ENCODE assay signal across 8 cellular contexts in the genomic region with DNA sequence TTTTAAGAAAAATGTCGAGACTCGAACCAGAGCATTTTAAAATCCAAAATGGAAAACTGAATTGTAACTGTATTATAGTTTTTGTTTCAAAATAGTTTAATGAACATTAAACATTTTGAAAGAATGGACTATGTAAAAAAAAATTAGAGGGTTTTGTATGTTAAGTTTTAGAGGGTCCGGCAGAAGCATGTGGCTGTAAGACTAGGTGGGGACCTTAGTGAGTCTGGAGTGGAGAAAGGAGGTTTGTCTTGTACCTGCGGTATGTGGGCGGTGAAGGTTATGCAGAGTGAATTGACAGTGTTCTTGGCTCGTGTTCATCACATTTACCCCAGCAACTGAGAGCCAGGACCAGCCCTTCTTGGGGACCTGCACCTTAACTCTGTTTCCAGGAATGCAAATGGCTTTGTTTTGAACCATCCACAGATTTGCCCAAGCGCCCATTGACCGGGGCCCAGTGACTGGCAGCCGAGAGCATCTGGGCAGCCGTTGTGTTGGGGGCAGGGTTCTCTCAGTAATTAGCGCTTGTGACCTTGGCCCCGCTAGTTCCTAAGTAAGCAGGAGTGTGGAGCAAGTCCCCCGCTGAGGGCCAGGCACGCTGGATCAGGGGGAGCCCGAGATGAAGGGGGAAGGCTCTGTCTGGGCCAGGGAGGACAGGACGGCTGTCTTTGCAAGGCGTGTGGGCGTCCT. TPM values are rescaled to one million over a fixed set of nuclear protein-coding genes. Genes with fewer than 3 reads are reported as not detected.
A peak's percentile ranks its signal among the peaks of the same experiment; 100 is the strongest.
DNase-seq lines count a peak whose midpoint lies in the region; ATAC-seq and TF ChIP-seq lines count a peak whose summit lies in the region.

No MANE protein-coding gene starts in this region.

- peak overlapping the region; percentile 84 for H2AFZ ChIP-seq in parathyroid adenoma

- TF ChIP-seq CTCF in fibroblast of pulmonary artery (IDR thresholded peaks at IDR 0.05; ENCODE audit: low read length, missing control alignments) (no peak), parathyroid adenoma (IDR thresholded peaks at IDR 0.05) (no peak)

- H3K9me3 ChIP-seq in parathyroid adenoma (ENCODE audit: control insufficient read depth, low read length) = no peaks in the 10 kb centered on the region

- H3K27me3 ChIP-seq in parathyroid adenoma (ENCODE audit: control insufficient read depth, insufficient read depth, low read length) = no peaks in the 10 kb centered on the region

- H3K27ac ChIP-seq in parathyroid adenoma = peak overlapping the region; percentile 99

- no peaks in the 10 kb centered on the region for H3K4me1 ChIP-seq in parathyroid adenoma

- H3K4me3 ChIP-seq in fibroblast of pulmonary artery (replicated peaks; ENCODE audit: low read depth, low read length) (peak overlapping the region; percentile 67), parathyroid adenoma (ENCODE audit: low read depth, low read length) (peak overlapping the region; percentile 91)

- H3K27ac Mint-ChIP-seq in activated CD4-positive, alpha-beta memory T cell treated with anti-CD3 and anti-CD28 coated beads, Interleukin-2, amount 10 ng/mL, durations not matched to agents 7 days and 5 days = peak overlapping the region; percentile 94

- H3K36me3 Mint-ChIP-seq in activated CD4-positive, alpha-beta memory T cell treated with anti-CD3 and anti-CD28 coated beads, Interleukin-2, amount 10 ng/mL, durations not matched to agents 7 days and 5 days (ENCODE audit: low read depth) = peaks cover 46% of the 10 kb centered on the region

- POLR2A ChIA-PET in activated CD4-positive, alpha-beta memory T cell treated with anti-CD3 and anti-CD28 coated beads, Interleukin-2, amount 10 ng/mL, durations not matched to agents 7 days and 5 days (lab: Charles Lee) = interaction anchor here (0.6 to 6.8 kb wide), 27 partner anchors 12 to 697 kb away, joined by 3 to 1053 read pairs (median 63); no protein-coding TSS in a partner anchor

- peak overlapping the region; percentile 97 for H3K4me3 Mint-ChIP-seq in activated CD4-positive, alpha-beta memory T cell treated with anti-CD3 and anti-CD28 coated beads, Interleukin-2, amount 10 ng/mL, durations not matched to agents 7 days and 5 days

- peaks cover 5% of the 10 kb centered on the region for H3K27me3 Mint-ChIP-seq in activated CD4-positive, alpha-beta memory T cell treated with anti-CD3 and anti-CD28 coated beads, Interleukin-2, amount 10 ng/mL, durations not matched to agents 7 days and 5 days

- peaks cover 15% of the 10 kb centered on the region for H3K4me1 Mint-ChIP-seq in activated CD4-positive, alpha-beta memory T cell treated with anti-CD3 and anti-CD28 coated beads, Interleukin-2, amount 10 ng/mL, durations not matched to agents 7 days and 5 days

- no peak overlapping the region for H3K9ac ChIP-seq in parathyroid adenoma

- H3K4me2 ChIP-seq in parathyroid adenoma (ENCODE audit: low read length) = peak overlapping the region; percentile 99

- H3K9me3 Mint-ChIP-seq in activated CD4-positive, alpha-beta memory T cell treated with anti-CD3 and anti-CD28 coated beads, Interleukin-2, amount 10 ng/mL, durations not matched to agents 7 days and 5 days = peaks cover 8% of the 10 kb centered on the region

- peaks cover 4% of the 10 kb centered on the region for H3K79me2 ChIP-seq in parathyroid adenoma

- no peaks in the 10 kb centered on the region for H3K36me3 ChIP-seq in parathyroid adenoma (ENCODE audit: control insufficient read depth, insufficient read depth, low read length)

- ATAC-seq in HG02852 (IDR thresholded peaks at IDR 0.05; ENCODE audit: unreplicated experiment) (no peak), HG03469 (IDR thresholded peaks at IDR 0.05; ENCODE audit: unreplicated experiment) (no peak)

- CTCF ChIA-PET in activated CD4-positive, alpha-beta memory T cell treated with anti-CD3 and anti-CD28 coated beads, Interleukin-2, amount 10 ng/mL, durations not matched to agents 7 days and 5 days (lab: Charles Lee) = interaction anchor here (2.5 kb wide), 1 partner anchor 14 kb away, joined by 12 read pairs; no protein-coding TSS in a partner anchor

- DNase-seq in activated naive CD4-positive, alpha-beta T cell treated with Interleukin-2 at 50 U/mL for 16 hours = peak; percentile 53
- no peak for DNase-seq in activated naive CD4-positive, alpha-beta T cell (lab: John Stamatoyannopoulos, UW)
- DNase-seq in activated CD4-positive, alpha-beta memory T cell treated with anti-CD3 and anti-CD28 coated beads, Interleukin-2, amount 10 ng/mL, durations not matched to agents 7 days and 5 days = peak; percentile 36
- DNase-seq in fibroblast of pulmonary artery (ENCODE audit: low read depth) (peak; percentile 60), MV-4-11 (lab: John Stamatoyannopoulos, UW) (no peak)

RNA-seq across cellular contexts. Expression of gene KLF6, which starts 1.4 kb away (rescaled TPM):
- total RNA-seq in activated CD4-positive, alpha-beta memory T cell treated with anti-CD3 and anti-CD28 coated beads, Interleukin-2, amount 10 ng/mL, durations not matched to agents 7 days and 5 days = 100 to 1,000 TPM; 220 to 228 TPM

Comparison
In these comparisons a context has a peak if more than half of its experiments do, and no peak if none do; other contexts are left out.
1. DNase-seq: peak in activated naive CD4-positive, alpha-beta T cell treated with Interleukin-2 at 50 U/mL for 16 hours (single experiment), activated CD4-positive, alpha-beta memory T cell treated with anti-CD3 and anti-CD28 coated beads, Interleukin-2, amount 10 ng/mL, durations not matched to agents 7 days and 5 days (single experiment) and fibroblast of pulmonary artery (single experiment); none in activated naive CD4-positive, alpha-beta T cell (0 of 4) and MV-4-11 (single experiment).